In the genomic region with DNA sequence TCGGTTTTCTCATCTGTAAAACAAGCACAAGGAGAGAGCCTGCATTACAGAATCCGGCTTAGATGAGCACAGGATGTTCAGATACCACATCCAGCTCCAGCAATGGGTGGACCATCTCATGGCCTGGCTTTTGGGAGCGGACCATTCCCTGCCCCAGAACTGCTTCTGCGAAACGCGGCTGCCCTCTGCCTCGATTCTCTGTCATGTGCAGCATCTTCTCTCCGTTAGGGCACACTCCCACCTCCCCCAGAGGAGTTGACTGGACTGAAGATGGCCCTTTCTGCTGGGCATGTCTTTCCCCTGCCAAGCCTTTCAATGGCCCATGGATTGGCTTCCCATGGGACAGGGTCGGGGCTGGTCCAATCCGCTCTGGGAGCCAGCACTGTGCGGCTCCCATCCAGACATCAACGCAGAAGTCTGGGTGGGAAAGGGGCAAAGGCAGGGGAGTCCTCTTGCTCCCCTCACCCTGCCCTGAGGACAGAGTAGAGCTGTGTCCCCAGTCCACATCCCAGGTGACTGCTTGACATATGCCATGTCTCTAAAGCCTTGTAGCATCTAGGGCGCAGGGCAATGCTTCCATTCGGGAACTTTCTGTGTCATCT, we compare ENCODE assay signal across 19 cellular contexts.
"Had no signal": no experiment of that assay in that cellular context is flagged by ENCODE, and none has a peak within 500 bp of the region (broad histone marks: within the 10 kb centered on the region; RNA-seq: fewer than 3 reads in every experiment).

No MANE protein-coding gene starts in this region.

- H3K4me3 Mint-ChIP-seq: activated CD4-positive, alpha-beta T cell treated with anti-CD3 and anti-CD28 coated beads for 36 hours; activated naive CD4-positive, alpha-beta T cell treated with anti-CD3 and anti-CD28 coated beads for 36 hours; effector memory CD8-positive, alpha-beta T cell; natural killer cell treated with Interleukin-12 subunit alpha and Interleukin-12 subunit beta and Interleukin-15 and Interleukin-18, amount 100 ng/mL, for 72 hours; stimulated activated naive B cell treated with anti-CD40 and anti-IgM and Interleukin-4, amounts not matched to agents 10 μg/mL and 1 μg/mL and 100 μg/mL, for 72 hours; type B pancreatic cell had no signal

- H3K4me1 Mint-ChIP-seq: activated CD4-positive, alpha-beta T cell treated with anti-CD3 and anti-CD28 coated beads for 36 hours had no signal

- H3K27me3 ChIP-seq: cardiac muscle cell, hepatocyte had no signal

- H3K27ac ChIP-seq: cardiac muscle cell, esophagus muscularis mucosa, hepatocyte, thoracic aorta had no signal

- H3K36me3 Mint-ChIP-seq: natural killer cell treated with Interleukin-12 subunit alpha and Interleukin-12 subunit beta and Interleukin-15 and Interleukin-18, amount 100 ng/mL, for 72 hours; type B pancreatic cell had no signal

- H3K4me3 ChIP-seq: cardiac muscle cell, hepatocyte, smooth muscle cell, thoracic aorta had no signal

- H3K9me3 ChIP-seq: esophagus muscularis mucosa, thoracic aorta had no signal

- DNase-seq: activated CD4-positive, alpha-beta T cell treated with anti-CD3 and anti-CD28 coated beads for 36 hours; activated CD4-positive, alpha-beta T cell treated with anti-CD3 and anti-CD28 coated beads, Interleukin-2, amount 50 U/mL, for 4 hours; activated CD8-positive, alpha-beta memory T cell treated with anti-CD3 and anti-CD28 coated beads for 24 hours; activated naive CD4-positive, alpha-beta T cell treated with anti-CD3 and anti-CD28 coated beads for 36 hours; dermis blood vessel endothelial cell; effector memory CD8-positive, alpha-beta T cell; glutamatergic neuron; left cardiac atrium; stimulated activated CD4-positive, alpha-beta T cell treated with anti-CD3 and anti-CD28 coated beads, Interleukin-2, amount 100 ng/mL, for 48 hours; stimulated activated CD8-positive, alpha-beta memory T cell treated with anti-CD3 and anti-CD28 coated beads, Interleukin-4, amount 100 ng/mL, for 48 hours; stimulated activated naive B cell treated with anti-CD40 and anti-IgM and Interleukin-4, amounts not matched to agents 10 μg/mL and 1 μg/mL and 100 μg/mL, for 72 hours; T-helper 9 cell had no signal

- ATAC-seq: effector memory CD8-positive, alpha-beta T cell had no signal

- H3K27ac Mint-ChIP-seq: activated CD4-positive, alpha-beta T cell treated with anti-CD3 and anti-CD28 coated beads for 36 hours; activated naive CD4-positive, alpha-beta T cell treated with anti-CD3 and anti-CD28 coated beads for 36 hours; effector memory CD8-positive, alpha-beta T cell; natural killer cell treated with Interleukin-12 subunit alpha and Interleukin-12 subunit beta and Interleukin-15 and Interleukin-18, amount 100 ng/mL, for 72 hours; stimulated activated naive B cell treated with anti-CD40 and anti-IgM and Interleukin-4, amounts not matched to agents 10 μg/mL and 1 μg/mL and 100 μg/mL, for 72 hours; type B pancreatic cell had no signal

- H3K36me3 ChIP-seq: cardiac muscle cell, esophagus muscularis mucosa, thoracic aorta had no signal

- H3K9me3 Mint-ChIP-seq: activated naive CD4-positive, alpha-beta T cell treated with anti-CD3 and anti-CD28 coated beads for 36 hours; effector memory CD8-positive, alpha-beta T cell; natural killer cell treated with Interleukin-12 subunit alpha and Interleukin-12 subunit beta and Interleukin-15 and Interleukin-18, amount 100 ng/mL, for 72 hours; stimulated activated naive B cell treated with anti-CD40 and anti-IgM and Interleukin-4, amounts not matched to agents 10 μg/mL and 1 μg/mL and 100 μg/mL, for 72 hours; type B pancreatic cell had no signal
